ENCODE assay signal across 8 cellular contexts in the genomic region with DNA sequence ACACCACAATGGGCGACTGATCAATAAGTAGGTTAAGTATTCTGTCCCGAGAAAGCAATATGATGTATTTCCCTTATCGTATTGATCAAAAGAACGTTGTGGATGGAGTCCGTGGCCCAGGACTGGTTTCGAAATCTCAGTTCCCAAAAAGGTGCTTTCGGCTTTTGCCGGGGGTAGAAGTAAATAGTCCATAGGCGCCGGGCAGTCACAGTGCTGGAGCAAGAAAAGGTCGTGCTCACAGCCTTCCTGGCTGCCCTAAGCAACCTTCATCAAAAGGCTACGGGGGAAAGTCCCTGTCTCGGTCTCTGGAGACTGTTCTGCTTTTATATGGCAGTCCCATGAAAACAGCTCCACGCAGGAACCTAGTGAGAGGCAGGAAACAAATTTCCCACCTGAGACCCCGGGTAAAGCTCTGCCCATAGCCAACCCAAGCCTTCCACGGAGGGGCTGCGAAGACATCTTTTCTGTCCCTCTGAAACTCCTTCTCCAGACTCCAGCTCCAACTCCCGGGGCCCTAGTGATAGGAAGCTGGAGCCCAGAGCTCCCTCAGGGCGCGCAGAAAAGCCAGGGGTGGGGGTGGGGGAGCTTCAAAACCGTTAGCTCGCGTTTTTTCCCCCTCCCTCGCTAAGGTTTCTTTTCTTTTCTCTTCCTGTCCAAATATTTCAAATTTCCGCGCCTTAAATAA. TPM values are rescaled to one million over a fixed set of nuclear protein-coding genes. Genes with fewer than 3 reads are reported as not detected.
DNase-seq lines count a peak whose midpoint lies in the region; ATAC-seq and TF ChIP-seq lines count a peak whose summit lies in the region.

No MANE protein-coding gene starts in this region.

- H3K36me3 ChIP-seq in OCI-LY1 (ENCODE audit: insufficient read depth, low read length) (peaks cover 27% of the 10 kb centered on the region; the same call in 1 of the 2 replicates), adrenal gland (replicated peaks in 1 of 2) (no peaks in the 10 kb centered on the region), gastrocnemius medialis (no peaks in the 10 kb centered on the region)

- H4K20me1 ChIP-seq in OCI-LY1 (ENCODE audit: insufficient read depth, low read length): no peaks in the 10 kb centered on the region

- H3K4me3 ChIP-seq in OCI-LY1 (ENCODE audit: low read depth, low read length, poor library complexity, severe bottlenecking) (peak overlapping the region; percentile 89), adrenal gland (peak overlapping the region; percentile 73 to 97 (median 92)), gastrocnemius medialis (peak overlapping the region; percentile 73 to 94 (median 88))

- H3K27ac ChIP-seq in OCI-LY1 (ENCODE audit: low read depth, low read length, poor library complexity, severe bottlenecking): peak overlapping the region; percentile 95
- H3K27ac ChIP-seq in adrenal gland: peak overlapping the region; percentile 84 to 100 (median 98)
- peak overlapping the region; percentile 92 to 100 (median 98) for H3K27ac ChIP-seq in gastrocnemius medialis

- H3F3A ChIP-seq in OCI-LY1 (ENCODE audit: insufficient read depth, low read length): no peaks in the 10 kb centered on the region

- TF ChIP-seq CTCF in OCI-LY1 (IDR thresholded peaks at IDR 0.05; ENCODE audit: low read length) (no peak), adrenal gland (IDR thresholded peaks at IDR 0.05) (no peak), gastrocnemius medialis (IDR thresholded peaks at IDR 0.05 in 4 of 5, conservative IDR thresholded peaks at IDR 0.05 in 1 of 5) (no peak)

- H3K9me3 ChIP-seq in OCI-LY1 (ENCODE audit: low read length) (no peaks in the 10 kb centered on the region), adrenal gland (replicated peaks in 1 of 3) (peaks cover 0 to under 1% (median 0%) of the 10 kb centered on the region in 3 donors), gastrocnemius medialis (no peaks in the 10 kb centered on the region)

- H3K4me1 ChIP-seq in OCI-LY1 (ENCODE audit: insufficient read depth, low read length, severe bottlenecking): peaks cover 60% of the 10 kb centered on the region
- peaks cover 4 to 29% of the 10 kb centered on the region in 2 donors for H3K4me1 ChIP-seq in adrenal gland (replicated peaks in 1 of 2)
- peaks cover 21 to 36% of the 10 kb centered on the region in 2 donors for H3K4me1 ChIP-seq in gastrocnemius medialis

- DNase-seq in DMS53 (lab: John Stamatoyannopoulos, UW) (peak; percentile 78), adrenal gland (peak; percentile 45 to 65 (median 53)), hepatic stellate cell (ENCODE audit: low spot score) (peak; percentile 51), gastrocnemius medialis (peak in 1 of 2 donors; percentile 34), GM19240 (ENCODE audit: insufficient read length, low spot score) (no peak)

- ATAC-seq in GM19395 (IDR thresholded peaks at IDR 0.05; ENCODE audit: unreplicated experiment) (peak; percentile 76), HG03439 (IDR thresholded peaks at IDR 0.05; ENCODE audit: unreplicated experiment) (peak; percentile 64), gastrocnemius medialis (peak; percentile 60 to 64)

- WGBS in adrenal gland, 4 donors: 0 to 4% (median 3%) methylated on average over 21 to 26 of the region's 26 CpGs

- peaks cover 76% of the 10 kb centered on the region for H3K79me2 ChIP-seq in OCI-LY1 (ENCODE audit: insufficient read depth, low read length)

- in situ Hi-C loops in gastrocnemius medialis (cut with MboI; ENCODE audit: low sequenced_read_pairs in 4 of 4): no loop called here

- H3K9me2 ChIP-seq in OCI-LY1 (ENCODE audit: low read depth, low read length): no peaks in the 10 kb centered on the region

- intact Hi-C loops in adrenal gland (cut with DNase I) (no loop called here), gastrocnemius medialis (cut with DNase I; ENCODE audit: low total_unique reads) (loop anchor here (10.0 kb wide), 1 partner anchor 898 kb away; the partner anchor contains the start of gene NRDC)

- H2AFZ ChIP-seq in OCI-LY1 (ENCODE audit: low read length): no peak overlapping the region

- peak overlapping the region; percentile 99 for H3K9ac ChIP-seq in OCI-LY1 (ENCODE audit: low read length)

- no peaks in the 10 kb centered on the region for H3K27me3 ChIP-seq in OCI-LY1 (ENCODE audit: insufficient read depth, low read length)
- H3K27me3 ChIP-seq in adrenal gland: no peaks in the 10 kb centered on the region
- no peaks in the 10 kb centered on the region for H3K27me3 ChIP-seq in gastrocnemius medialis

- H3K4me2 ChIP-seq in OCI-LY1 (ENCODE audit: low read length): peak overlapping the region; percentile 89

- TF ChIP-seq POLR2A in adrenal gland (IDR thresholded peaks at IDR 0.05): peak in 1 of 2 donors; percentile 27
- TF ChIP-seq POLR2A in gastrocnemius medialis (IDR thresholded peaks at IDR 0.05): no peak

RNA-seq across cellular contexts. Expression of gene CDKN2C, which starts 7.0 kb away (rescaled TPM):
- total RNA-seq in adrenal gland (10 to 100 TPM; 11.0 to 46.0 (median 25.3) TPM), gastrocnemius medialis (10 to 100 TPM in 1 of 4 donors, 1 to 10 TPM in 3; 3.9 to 16.3 (median 6.3) TPM)
- polyA plus RNA-seq in adrenal gland: 10 to 100 TPM; 15.7 to 27.4 (median 18.5) TPM

RNA-seq across cellular contexts. Expression of gene FAF1, which starts 17.0 kb away (rescaled TPM):
- total RNA-seq in adrenal gland: 10 to 100 TPM; 25.2 to 88.4 (median 49.8) TPM
- 10 to 100 TPM; 23.4 to 79.9 (median 24.7) TPM for polyA plus RNA-seq in adrenal gland
- 100 to 1,000 TPM in 1 of 4 donors, 10 to 100 TPM in 3; 72.0 to 107 (median 92.0) TPM for total RNA-seq in gastrocnemius medialis
